In the genomic region with DNA sequence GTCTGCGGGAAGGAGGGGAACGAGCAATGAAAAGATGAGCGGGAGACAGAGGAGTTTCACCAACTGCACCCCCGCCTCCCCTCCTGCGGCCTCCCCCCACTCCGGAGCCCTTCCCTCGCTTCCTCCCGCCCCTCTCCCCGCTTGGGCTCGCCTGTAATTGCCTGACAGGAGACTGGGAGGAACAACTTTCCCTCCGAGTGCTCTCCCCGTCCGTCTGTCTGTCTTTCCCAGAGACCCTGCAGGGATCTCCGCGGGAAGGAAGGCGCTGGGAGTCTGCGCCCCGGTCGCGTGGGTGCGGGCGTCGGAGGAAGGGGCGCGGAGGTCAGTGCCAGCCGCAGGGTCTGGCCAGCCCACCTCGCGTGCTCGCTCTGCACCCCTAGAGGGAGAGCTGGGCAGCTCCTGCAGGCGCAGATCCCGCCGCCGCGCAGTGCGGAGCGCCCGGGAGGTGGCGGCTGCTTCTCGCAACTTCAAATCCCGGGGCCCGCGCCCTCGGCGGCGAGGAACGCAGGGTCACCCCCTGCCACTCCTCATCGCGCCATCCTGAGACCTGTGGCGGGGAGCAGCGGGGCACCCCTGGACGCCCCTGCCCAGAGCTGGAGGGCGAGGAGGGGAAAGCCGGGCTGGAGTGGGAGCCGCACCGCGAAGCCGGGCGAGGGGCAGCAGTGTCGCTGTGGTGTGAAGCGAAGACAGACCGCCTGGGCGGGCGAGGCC, we compare ENCODE assay signal across 8 cellular contexts. TPM values are rescaled to one million over a fixed set of nuclear protein-coding genes. Genes with fewer than 3 reads are reported as not detected.
DNase-seq lines count a peak whose midpoint lies in the region; ATAC-seq and TF ChIP-seq lines count a peak whose summit lies in the region.

No MANE protein-coding gene starts in this region.

- peak; percentile 22 for DNase-seq in NCI-H510A treated with DMSO at 0.1 percent for 48 hours (lab: John Stamatoyannopoulos, UW)
- DNase-seq in NCI-H510A (lab: John Stamatoyannopoulos, UW) = no peak
- peak; percentile 72 for DNase-seq in NCI-H146 (lab: John Stamatoyannopoulos, UW)
- DNase-seq in activated CD8-positive, alpha-beta T cell treated with anti-CD3 and anti-CD28 coated beads for 36 hours = peak; percentile 41
- DNase-seq in esophagus muscularis mucosa (ENCODE audit: extremely low spot score) = no peak
- peak; percentile 85 to 86 for DNase-seq in suprapubic skin (ENCODE audit: low spot score in 2 of 2)

- peak; percentile 67 for ATAC-seq in activated CD8-positive, alpha-beta T cell treated with anti-CD3 and anti-CD28 coated beads for 36 hours
- no peak for ATAC-seq in GM18498 (IDR thresholded peaks at IDR 0.05; ENCODE audit: unreplicated experiment)

- H3K9me3 Mint-ChIP-seq in activated CD8-positive, alpha-beta T cell treated with anti-CD3 and anti-CD28 coated beads for 36 hours = no peaks in the 10 kb centered on the region

- H3K27ac ChIP-seq in esophagus muscularis mucosa (replicated peaks in 1 of 4) (peak overlapping the region; percentile 90 to 95 (median 92)), suprapubic skin (peak overlapping the region; percentile 89)

- H3K27me3 Mint-ChIP-seq in activated CD8-positive, alpha-beta T cell treated with anti-CD3 and anti-CD28 coated beads for 36 hours = peaks cover 68% of the 10 kb centered on the region

- H3K27me3 ChIP-seq in esophagus muscularis mucosa (no peaks in the 10 kb centered on the region), mononuclear cell (ENCODE audit: insufficient read depth, low read length) (peaks cover 79% of the 10 kb centered on the region), suprapubic skin (no peaks in the 10 kb centered on the region)

- peak overlapping the region; percentile 74 to 95 (median 84) for H3K4me3 ChIP-seq in esophagus muscularis mucosa
- H3K4me3 ChIP-seq in mononuclear cell (ENCODE audit: low read length) = peak overlapping the region; percentile 15
- peak overlapping the region; percentile 77 for H3K4me3 ChIP-seq in suprapubic skin

- H3K4me1 Mint-ChIP-seq in activated CD8-positive, alpha-beta T cell treated with anti-CD3 and anti-CD28 coated beads for 36 hours (ENCODE audit: low read depth) = peaks cover 19% of the 10 kb centered on the region

- intact Hi-C loops in activated CD8-positive, alpha-beta T cell treated with anti-CD3 and anti-CD28 coated beads for 36 hours (cut with micrococcal nuclease) = loop anchor here (5.0 kb wide), 2 partner anchors 143 to 1302 kb away; no protein-coding TSS in a partner anchor
- intact Hi-C loops in esophagus muscularis mucosa (cut with DNase I) = loop anchor here (5.0 kb wide), 3 partner anchors 157 to 1302 kb away; no protein-coding TSS in a partner anchor

- 0% methylated on average over 16 of the region's 63 CpGs for WGBS in esophagus muscularis mucosa
- 2% methylated on average over 12 of the region's 63 CpGs for WGBS in suprapubic skin

- H3K9me3 ChIP-seq in esophagus muscularis mucosa (no peaks in the 10 kb centered on the region), mononuclear cell (ENCODE audit: low read depth, low read length) (no peaks in the 10 kb centered on the region), suprapubic skin (no peaks in the 10 kb centered on the region)

- peak overlapping the region; percentile 72 for H3K4me3 Mint-ChIP-seq in activated CD8-positive, alpha-beta T cell treated with anti-CD3 and anti-CD28 coated beads for 36 hours

- no peak for TF ChIP-seq POLR2A in esophagus muscularis mucosa (IDR thresholded peaks at IDR 0.05; ENCODE audit: low read depth)
- no peak for TF ChIP-seq POLR2A in suprapubic skin (IDR thresholded peaks at IDR 0.05)

- POLR2A ChIA-PET in activated CD8-positive, alpha-beta T cell treated with anti-CD3 and anti-CD28 coated beads for 36 hours (lab: Charles Lee) = no interaction called here

- no peak overlapping the region for H3K27ac Mint-ChIP-seq in activated CD8-positive, alpha-beta T cell treated with anti-CD3 and anti-CD28 coated beads for 36 hours

- no peaks in the 10 kb centered on the region for H3K36me3 Mint-ChIP-seq in activated CD8-positive, alpha-beta T cell treated with anti-CD3 and anti-CD28 coated beads for 36 hours (ENCODE audit: low read depth)

- H3K4me1 ChIP-seq in esophagus muscularis mucosa = peaks cover 16 to 59% (median 43%) of the 10 kb centered on the region in 4 donors
- peaks cover 33% of the 10 kb centered on the region for H3K4me1 ChIP-seq in mononuclear cell (ENCODE audit: insufficient read depth, low read length)
- H3K4me1 ChIP-seq in suprapubic skin = peaks cover 52% of the 10 kb centered on the region

- peak; percentile 19 for TF ChIP-seq CTCF in activated CD8-positive, alpha-beta T cell treated with anti-CD3 and anti-CD28 coated beads for 36 hours (IDR thresholded peaks at IDR 0.05)
- TF ChIP-seq CTCF in esophagus muscularis mucosa (IDR thresholded peaks at IDR 0.05) = peak; percentile 63 to 72 (median 67)
- TF ChIP-seq CTCF in suprapubic skin (IDR thresholded peaks at IDR 0.05) = peak; percentile 37 to 57

- H3K36me3 ChIP-seq in esophagus muscularis mucosa (peaks cover 0 to 3% (median under 1%) of the 10 kb centered on the region in 4 donors), suprapubic skin (no peaks in the 10 kb centered on the region)

- CTCF ChIA-PET in activated CD8-positive, alpha-beta T cell treated with anti-CD3 and anti-CD28 coated beads for 36 hours (lab: Charles Lee) = interaction anchor here (1.3 to 5.0 kb wide), 2 partner anchors 31 to 1303 kb away, joined by 3 to 23 read pairs; no protein-coding TSS in a partner anchor

- TF ChIP-seq EP300 in esophagus muscularis mucosa (IDR thresholded peaks at IDR 0.05) = no peak
- no peak for TF ChIP-seq EP300 in suprapubic skin (IDR thresholded peaks at IDR 0.05)

RNA-seq across cellular contexts. Expression of a gene that starts 0.5 kb away (rescaled TPM):
- total RNA-seq in activated CD8-positive, alpha-beta T cell treated with anti-CD3 and anti-CD28 coated beads for 36 hours = under 1 TPM; 0.22 to 0.79 TPM
- total RNA-seq in esophagus muscularis mucosa = 10 to 100 TPM; 36.5 to 64.4 (median 54.1) TPM
- total RNA-seq in mononuclear cell = 1.2 TPM
- total RNA-seq in suprapubic skin = 10 to 100 TPM in 3 of 4 donors, 1 to 10 TPM in 1; 9.5 to 23.7 (median 18.2) TPM

Comparison
In these comparisons a context has a peak if more than half of its experiments do, and no peak if none do; other contexts are left out.
1. DNase-seq: peak in NCI-H510A treated with DMSO at 0.1 percent for 48 hours (single experiment), NCI-H146 (single experiment), activated CD8-positive, alpha-beta T cell treated with anti-CD3 and anti-CD28 coated beads for 36 hours (single experiment) and suprapubic skin (2 of 2); none in NCI-H510A (single experiment) and esophagus muscularis mucosa (single experiment).
2. H3K4me3 ChIP-seq: peak in every context shown above with its lines; median percentile 84 in esophagus muscularis mucosa; 77 in suprapubic skin; 15 in mononuclear cell.
3. Peak in every context shown above with its lines, with median percentiles within 50 percentile points of each other: CTCF ChIP-seq.